17 cellular contexts compared by ENCODE assay signal in the genomic region with DNA sequence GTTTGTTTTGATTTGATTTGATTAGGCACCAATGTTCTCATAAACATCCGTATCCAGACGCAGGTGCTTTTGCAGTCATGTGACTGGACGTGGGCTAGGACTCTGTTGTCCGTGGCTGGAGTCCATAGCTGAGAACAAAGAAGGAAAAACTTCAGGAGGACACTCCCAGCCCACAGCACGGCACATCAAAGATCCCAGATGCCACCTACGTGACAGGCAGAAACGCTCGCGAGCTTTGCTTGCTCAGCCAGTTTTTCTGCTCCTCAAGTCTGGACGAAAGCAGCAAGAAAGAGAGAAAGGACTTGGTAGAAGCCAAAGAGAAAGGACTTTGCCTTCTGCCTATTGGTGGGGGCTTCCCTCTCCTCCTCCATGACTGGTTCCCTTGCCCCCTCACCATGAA. TPM values are rescaled to one million over a fixed set of nuclear protein-coding genes. Genes with fewer than 3 reads are reported as not detected.
DNase-seq lines count a peak whose midpoint lies in the region; ATAC-seq and TF ChIP-seq lines count a peak whose summit lies in the region.
"Had no signal": no experiment of that assay in that cellular context is flagged by ENCODE, and none has a peak within 500 bp of the region (broad histone marks: within the 10 kb centered on the region; RNA-seq: fewer than 3 reads in every experiment).

No MANE protein-coding gene starts in this region.

- TF ChIP-seq CTCF in body of pancreas (IDR thresholded peaks at IDR 0.05) (no peak), liver (IDR thresholded peaks at IDR 0.05; ENCODE audit: low read depth, low read length, missing input control) (no peak), stomach (IDR thresholded peaks at IDR 0.05) (no peak), GM13976 (IDR thresholded peaks at IDR 0.05; ENCODE audit: borderline replicate concordance, control extremely low read depth, extremely low read depth, insufficient read depth, missing control alignments) (no peak)

- no peak overlapping the region for H3K4me3 ChIP-seq in body of pancreas
- no peak overlapping the region for H3K4me3 ChIP-seq in liver (ENCODE audit: low read depth in 1 of 3, low read length in 3 of 3)
- no peak overlapping the region for H3K4me3 ChIP-seq in stomach
- H3K4me3 ChIP-seq: ovary had no signal

- H3K9me3 ChIP-seq in body of pancreas (no peaks in the 10 kb centered on the region), liver (ENCODE audit: control insufficient read depth in 4 of 4, low read length in 3 of 4) (no peaks in the 10 kb centered on the region), stomach (no peaks in the 10 kb centered on the region)
- H3K9me3 ChIP-seq: ovary had no signal

- peak overlapping the region in 3 of 4 donors; percentile 38 to 65 (median 44) for H3K27ac ChIP-seq in body of pancreas
- H3K27ac ChIP-seq in liver (ENCODE audit: low read depth in 1 of 2, low read length in 2 of 2) = peak overlapping the region in 1 of 2 donors; percentile 82
- peak overlapping the region; percentile 46 to 87 (median 76) for H3K27ac ChIP-seq in stomach
- H3K27ac ChIP-seq: ovary had no signal

- H3K4me1 ChIP-seq in body of pancreas (peaks cover 62% of the 10 kb centered on the region), liver (ENCODE audit: control insufficient read depth in 4 of 4, insufficient read depth in 4 of 4, low read length in 3 of 4) (peaks cover 13 to 67% (median 50%) of the 10 kb centered on the region in 4 donors), stomach (peaks cover 24 to 45% (median 36%) of the 10 kb centered on the region in 4 donors)

- no peak for TF ChIP-seq RAD21 in liver (IDR thresholded peaks at IDR 0.05)

- no peaks in the 10 kb centered on the region for H3K36me3 ChIP-seq in body of pancreas (replicated peaks in 1 of 2; ENCODE audit: insufficient read depth in 1 of 2, low read depth in 2 of 2)
- no peaks in the 10 kb centered on the region for H3K36me3 ChIP-seq in liver (ENCODE audit: control insufficient read depth in 4 of 4, insufficient read depth in 3 of 4, low read depth in 1 of 4, low read length in 3 of 4)
- no peaks in the 10 kb centered on the region for H3K36me3 ChIP-seq in stomach
- H3K36me3 ChIP-seq: ovary had no signal

- whole genome bisulfite sequencing in body of pancreas, 2 donors = 8 to 15% methylated on average over 6 to 10 of the region's 10 CpGs
- WGBS in liver = 35% methylated on average over 10 of the region's 10 CpGs
- 20 to 53% (median 33%) methylated on average over 10 of the region's 10 CpGs for WGBS in stomach, 5 donors

- no peak for ATAC-seq in body of pancreas
- ATAC-seq in HG02623 (IDR thresholded peaks at IDR 0.05; ENCODE audit: unreplicated experiment) = no peak

- H3K9ac ChIP-seq in liver (ENCODE audit: low read depth in 1 of 2, low read length in 2 of 2) = no peak overlapping the region

- no peak for TF ChIP-seq POLR2A in body of pancreas (IDR thresholded peaks at IDR 0.05)
- no peak for TF ChIP-seq POLR2A in stomach (IDR thresholded peaks at IDR 0.05)

- intact Hi-C loops in body of pancreas (cut with DNase I) = no loop called here
- intact Hi-C loops in stomach (cut with DNase I; ENCODE audit: low total_unique reads) = no loop called here

- in situ Hi-C loops in GM13976 (cut with MboI; ENCODE audit: low sequenced_read_pairs, unreplicated experiment) = no loop called here

- TF ChIP-seq EP300 in stomach (IDR thresholded peaks at IDR 0.05) = no peak

- DNase-seq in NCI-H2029 (lab: John Stamatoyannopoulos, UW) (peak; percentile 36), body of pancreas (peak in 3 of 4 donors; percentile 37 to 48 (median 46)), stomach (peak; percentile 87), NCI-H446 treated with DMSO at 0.1 percent for 48 hours (lab: John Stamatoyannopoulos, UW) (no peak), GM13976 (ENCODE audit: low spot score) (no peak)
- DNase-seq: activated CD4-positive, alpha-beta memory T cell treated with anti-CD3 and anti-CD28 coated beads, Interleukin-2, amount 10 ng/mL, durations not matched to agents 7 days and 5 days; activated naive CD8-positive, alpha-beta T cell treated with anti-CD3 and anti-CD28 coated beads for 36 hours; activated T-cell treated with anti-CD3 and anti-CD28 coated beads, Interleukin-2, amount 50 U/mL, for 48 hours; AML-193; GOT3; IMR-90; NCI-H748 treated with DMSO at 0.1 percent for 48 hours; ovary; stimulated activated CD4-positive, alpha-beta T cell treated with anti-CD3 and anti-CD28 coated beads, Interleukin-4, amount 100 ng/mL, for 1 hour; substantia nigra had no signal

- H3K27me3 ChIP-seq in body of pancreas (no peaks in the 10 kb centered on the region), liver (ENCODE audit: control insufficient read depth in 4 of 4, insufficient read depth in 4 of 4, low read length in 3 of 4) (no peaks in the 10 kb centered on the region), stomach (no peaks in the 10 kb centered on the region)
- H3K27me3 ChIP-seq: ovary had no signal

TF ChIP-seq in liver, 16 proteins besides CTCF, POLR2A, EP300 and RAD21:
- TF ChIP-seq FOXA1 (IDR thresholded peaks at IDR 0.05) = no peak
- TF ChIP-seq NR2F2 (IDR thresholded peaks at IDR 0.05) = no peak
- no peak for TF ChIP-seq JUND (IDR thresholded peaks at IDR 0.05)
- TF ChIP-seq FOXA2 (IDR thresholded peaks at IDR 0.05) = peak; percentile 11
- TF ChIP-seq RXRA (IDR thresholded peaks at IDR 0.05) = peak in 1 of 2 donors; percentile 38
- TF ChIP-seq, protein P1, sequence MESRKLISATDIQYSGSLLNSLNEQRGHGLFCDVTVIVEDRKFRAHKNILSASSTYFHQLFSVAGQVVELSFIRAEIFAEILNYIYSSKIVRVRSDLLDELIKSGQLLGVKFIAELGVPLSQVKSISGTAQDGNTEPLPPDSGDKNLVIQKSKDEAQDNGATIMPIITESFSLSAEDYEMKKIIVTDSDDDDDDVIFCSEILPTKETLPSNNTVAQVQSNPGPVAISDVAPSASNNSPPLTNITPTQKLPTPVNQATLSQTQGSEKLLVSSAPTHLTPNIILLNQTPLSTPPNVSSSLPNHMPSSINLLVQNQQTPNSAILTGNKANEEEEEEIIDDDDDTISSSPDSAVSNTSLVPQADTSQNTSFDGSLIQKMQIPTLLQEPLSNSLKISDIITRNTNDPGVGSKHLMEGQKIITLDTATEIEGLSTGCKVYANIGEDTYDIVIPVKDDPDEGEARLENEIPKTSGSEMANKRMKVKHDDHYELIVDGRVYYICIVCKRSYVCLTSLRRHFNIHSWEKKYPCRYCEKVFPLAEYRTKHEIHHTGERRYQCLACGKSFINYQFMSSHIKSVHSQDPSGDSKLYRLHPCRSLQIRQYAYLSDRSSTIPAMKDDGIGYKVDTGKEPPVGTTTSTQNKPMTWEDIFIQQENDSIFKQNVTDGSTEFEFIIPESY (IDR thresholded peaks at IDR 0.05) = peak; percentile 53

RNA-seq across cellular contexts. Expression of a gene that starts 6.9 kb away (rescaled TPM):
- 10 to 100 TPM; 31.6 to 40.2 TPM for total RNA-seq in body of pancreas
- total RNA-seq in liver = 100 to 1,000 TPM in 1 of 2 donors, 10 to 100 TPM in 1; 20.5 to 117 TPM
- polyA plus RNA-seq in liver = 10 to 100 TPM; 11.8 to 39.7 TPM
- total RNA-seq in stomach = 100 to 1,000 TPM in 1 of 5 donors, 10 to 100 TPM in 4; 49.0 to 153 (median 55.2) TPM
- polyA plus RNA-seq in stomach = 10 to 100 TPM in 2 of 3 donors, 1 to 10 TPM in 1; 9.5 to 13.6 (median 10.0) TPM

RNA-seq across cellular contexts. Expression of a gene that starts 32.7 kb away (rescaled TPM):
- total RNA-seq in body of pancreas = 100 to 1,000 TPM; 133 to 271 TPM
- total RNA-seq in liver = 100 to 1,000 TPM in 1 of 2 donors, 10 to 100 TPM in 1; 99.5 to 952 TPM
- 1,000 to 10,000 TPM; 1,348 to 2,721 TPM for polyA plus RNA-seq in liver
- total RNA-seq in stomach = 10 to 100 TPM in 2 of 5 donors, 1 to 10 TPM in 2, not detected in 1; 6.8 to 92.3 (median 32.7) TPM
- polyA plus RNA-seq in stomach = 100 to 1,000 TPM; 235 to 461 (median 422) TPM
- total RNA-seq: activated CD4-positive, alpha-beta memory T cell treated with anti-CD3 and anti-CD28 coated beads, Interleukin-2, amount 10 ng/mL, durations not matched to agents 7 days and 5 days; activated naive CD8-positive, alpha-beta T cell treated with anti-CD3 and anti-CD28 coated beads for 36 hours; IMR-90 had no signal
- polyA plus RNA-seq: IMR-90 had no signal

RNA-seq across cellular contexts. Expression of a gene that starts 41.0 kb away (rescaled TPM):
- total RNA-seq in body of pancreas (10 to 100 TPM; 14.5 to 20.2 TPM), liver (1 to 10 TPM; 8.5 to 8.6 TPM), stomach (10 to 100 TPM in 4 of 5 donors, 1 to 10 TPM in 1; 6.4 to 48.4 (median 14.6) TPM)
- polyA plus RNA-seq in liver (1 to 10 TPM; 4.6 to 5.3 TPM), stomach (1 to 10 TPM; 5.4 to 7.0 (median 6.8) TPM)

Comparison
In these comparisons a context has a peak if more than half of its experiments do, and no peak if none do; other contexts are left out.
1. DNase-seq: peak in NCI-H2029 (single experiment), body of pancreas (3 of 4) and stomach (single experiment); none in NCI-H446 treated with DMSO at 0.1 percent for 48 hours (single experiment) and GM13976 (single experiment).